In the genomic region with DNA sequence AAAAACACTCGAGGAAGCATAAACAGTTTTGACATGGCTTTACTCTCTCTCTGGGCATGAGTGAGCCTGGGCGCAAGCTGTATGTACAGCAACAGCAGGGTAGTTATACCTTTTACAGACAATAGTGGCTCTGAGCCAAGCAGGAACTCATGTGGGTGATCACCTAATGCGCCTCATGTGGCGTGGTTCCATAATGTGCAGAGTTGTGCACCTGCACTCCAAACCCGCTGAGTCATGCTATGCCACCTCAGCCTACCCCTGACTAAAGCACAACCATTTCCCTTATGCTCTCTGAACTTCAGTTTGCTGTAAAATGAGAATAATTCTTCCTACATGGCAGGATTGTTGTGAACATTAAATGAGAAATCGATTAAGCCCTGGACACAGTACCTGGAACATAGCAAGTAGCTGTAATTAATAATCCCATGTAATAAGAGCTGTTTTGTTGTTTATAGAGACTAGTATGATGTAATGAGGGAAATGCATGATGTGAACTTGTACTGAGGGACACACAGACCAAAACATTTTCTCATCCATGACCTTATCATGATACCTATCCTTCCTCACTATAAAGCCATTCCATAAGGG, we compare ENCODE assay signal across 1 cellular context.
TF ChIP-seq lines count a peak whose summit lies in the region.

No MANE protein-coding gene starts in this region.

TF ChIP-seq in K562, 482 proteins besides CTCF, POLR2A, EP300 and RAD21 (continued from another document):
- TF ChIP-seq, protein P1, sequence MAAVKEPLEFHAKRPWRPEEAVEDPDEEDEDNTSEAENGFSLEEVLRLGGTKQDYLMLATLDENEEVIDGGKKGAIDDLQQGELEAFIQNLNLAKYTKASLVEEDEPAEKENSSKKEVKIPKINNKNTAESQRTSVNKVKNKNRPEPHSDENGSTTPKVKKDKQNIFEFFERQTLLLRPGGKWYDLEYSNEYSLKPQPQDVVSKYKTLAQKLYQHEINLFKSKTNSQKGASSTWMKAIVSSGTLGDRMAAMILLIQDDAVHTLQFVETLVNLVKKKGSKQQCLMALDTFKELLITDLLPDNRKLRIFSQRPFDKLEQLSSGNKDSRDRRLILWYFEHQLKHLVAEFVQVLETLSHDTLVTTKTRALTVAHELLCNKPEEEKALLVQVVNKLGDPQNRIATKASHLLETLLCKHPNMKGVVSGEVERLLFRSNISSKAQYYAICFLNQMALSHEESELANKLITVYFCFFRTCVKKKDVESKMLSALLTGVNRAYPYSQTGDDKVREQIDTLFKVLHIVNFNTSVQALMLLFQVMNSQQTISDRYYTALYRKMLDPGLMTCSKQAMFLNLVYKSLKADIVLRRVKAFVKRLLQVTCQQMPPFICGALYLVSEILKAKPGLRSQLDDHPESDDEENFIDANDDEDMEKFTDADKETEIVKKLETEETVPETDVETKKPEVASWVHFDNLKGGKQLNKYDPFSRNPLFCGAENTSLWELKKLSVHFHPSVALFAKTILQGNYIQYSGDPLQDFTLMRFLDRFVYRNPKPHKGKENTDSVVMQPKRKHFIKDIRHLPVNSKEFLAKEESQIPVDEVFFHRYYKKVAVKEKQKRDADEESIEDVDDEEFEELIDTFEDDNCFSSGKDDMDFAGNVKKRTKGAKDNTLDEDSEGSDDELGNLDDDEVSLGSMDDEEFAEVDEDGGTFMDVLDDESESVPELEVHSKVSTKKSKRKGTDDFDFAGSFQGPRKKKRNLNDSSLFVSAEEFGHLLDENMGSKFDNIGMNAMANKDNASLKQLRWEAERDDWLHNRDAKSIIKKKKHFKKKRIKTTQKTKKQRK (IDR thresholded peaks at IDR 0.05; ENCODE audit: borderline replicate concordance, low read depth, low read length), result peak; percentile 75
- TF ChIP-seq SMARCE1 (IDR thresholded peaks at IDR 0.05), result no peak
- TF ChIP-seq NFE2 (IDR thresholded peaks at IDR 0.05; ENCODE audit: low read depth), result peak; percentile 61
- TF ChIP-seq, protein P2, sequence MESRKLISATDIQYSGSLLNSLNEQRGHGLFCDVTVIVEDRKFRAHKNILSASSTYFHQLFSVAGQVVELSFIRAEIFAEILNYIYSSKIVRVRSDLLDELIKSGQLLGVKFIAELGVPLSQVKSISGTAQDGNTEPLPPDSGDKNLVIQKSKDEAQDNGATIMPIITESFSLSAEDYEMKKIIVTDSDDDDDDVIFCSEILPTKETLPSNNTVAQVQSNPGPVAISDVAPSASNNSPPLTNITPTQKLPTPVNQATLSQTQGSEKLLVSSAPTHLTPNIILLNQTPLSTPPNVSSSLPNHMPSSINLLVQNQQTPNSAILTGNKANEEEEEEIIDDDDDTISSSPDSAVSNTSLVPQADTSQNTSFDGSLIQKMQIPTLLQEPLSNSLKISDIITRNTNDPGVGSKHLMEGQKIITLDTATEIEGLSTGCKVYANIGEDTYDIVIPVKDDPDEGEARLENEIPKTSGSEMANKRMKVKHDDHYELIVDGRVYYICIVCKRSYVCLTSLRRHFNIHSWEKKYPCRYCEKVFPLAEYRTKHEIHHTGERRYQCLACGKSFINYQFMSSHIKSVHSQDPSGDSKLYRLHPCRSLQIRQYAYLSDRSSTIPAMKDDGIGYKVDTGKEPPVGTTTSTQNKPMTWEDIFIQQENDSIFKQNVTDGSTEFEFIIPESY (CRISPR knock-in tag; IDR thresholded peaks at IDR 0.05), result 0 out of 2 replicates have a peak, but pooled peaks have one; percentile 14
- TF ChIP-seq, protein P3, sequence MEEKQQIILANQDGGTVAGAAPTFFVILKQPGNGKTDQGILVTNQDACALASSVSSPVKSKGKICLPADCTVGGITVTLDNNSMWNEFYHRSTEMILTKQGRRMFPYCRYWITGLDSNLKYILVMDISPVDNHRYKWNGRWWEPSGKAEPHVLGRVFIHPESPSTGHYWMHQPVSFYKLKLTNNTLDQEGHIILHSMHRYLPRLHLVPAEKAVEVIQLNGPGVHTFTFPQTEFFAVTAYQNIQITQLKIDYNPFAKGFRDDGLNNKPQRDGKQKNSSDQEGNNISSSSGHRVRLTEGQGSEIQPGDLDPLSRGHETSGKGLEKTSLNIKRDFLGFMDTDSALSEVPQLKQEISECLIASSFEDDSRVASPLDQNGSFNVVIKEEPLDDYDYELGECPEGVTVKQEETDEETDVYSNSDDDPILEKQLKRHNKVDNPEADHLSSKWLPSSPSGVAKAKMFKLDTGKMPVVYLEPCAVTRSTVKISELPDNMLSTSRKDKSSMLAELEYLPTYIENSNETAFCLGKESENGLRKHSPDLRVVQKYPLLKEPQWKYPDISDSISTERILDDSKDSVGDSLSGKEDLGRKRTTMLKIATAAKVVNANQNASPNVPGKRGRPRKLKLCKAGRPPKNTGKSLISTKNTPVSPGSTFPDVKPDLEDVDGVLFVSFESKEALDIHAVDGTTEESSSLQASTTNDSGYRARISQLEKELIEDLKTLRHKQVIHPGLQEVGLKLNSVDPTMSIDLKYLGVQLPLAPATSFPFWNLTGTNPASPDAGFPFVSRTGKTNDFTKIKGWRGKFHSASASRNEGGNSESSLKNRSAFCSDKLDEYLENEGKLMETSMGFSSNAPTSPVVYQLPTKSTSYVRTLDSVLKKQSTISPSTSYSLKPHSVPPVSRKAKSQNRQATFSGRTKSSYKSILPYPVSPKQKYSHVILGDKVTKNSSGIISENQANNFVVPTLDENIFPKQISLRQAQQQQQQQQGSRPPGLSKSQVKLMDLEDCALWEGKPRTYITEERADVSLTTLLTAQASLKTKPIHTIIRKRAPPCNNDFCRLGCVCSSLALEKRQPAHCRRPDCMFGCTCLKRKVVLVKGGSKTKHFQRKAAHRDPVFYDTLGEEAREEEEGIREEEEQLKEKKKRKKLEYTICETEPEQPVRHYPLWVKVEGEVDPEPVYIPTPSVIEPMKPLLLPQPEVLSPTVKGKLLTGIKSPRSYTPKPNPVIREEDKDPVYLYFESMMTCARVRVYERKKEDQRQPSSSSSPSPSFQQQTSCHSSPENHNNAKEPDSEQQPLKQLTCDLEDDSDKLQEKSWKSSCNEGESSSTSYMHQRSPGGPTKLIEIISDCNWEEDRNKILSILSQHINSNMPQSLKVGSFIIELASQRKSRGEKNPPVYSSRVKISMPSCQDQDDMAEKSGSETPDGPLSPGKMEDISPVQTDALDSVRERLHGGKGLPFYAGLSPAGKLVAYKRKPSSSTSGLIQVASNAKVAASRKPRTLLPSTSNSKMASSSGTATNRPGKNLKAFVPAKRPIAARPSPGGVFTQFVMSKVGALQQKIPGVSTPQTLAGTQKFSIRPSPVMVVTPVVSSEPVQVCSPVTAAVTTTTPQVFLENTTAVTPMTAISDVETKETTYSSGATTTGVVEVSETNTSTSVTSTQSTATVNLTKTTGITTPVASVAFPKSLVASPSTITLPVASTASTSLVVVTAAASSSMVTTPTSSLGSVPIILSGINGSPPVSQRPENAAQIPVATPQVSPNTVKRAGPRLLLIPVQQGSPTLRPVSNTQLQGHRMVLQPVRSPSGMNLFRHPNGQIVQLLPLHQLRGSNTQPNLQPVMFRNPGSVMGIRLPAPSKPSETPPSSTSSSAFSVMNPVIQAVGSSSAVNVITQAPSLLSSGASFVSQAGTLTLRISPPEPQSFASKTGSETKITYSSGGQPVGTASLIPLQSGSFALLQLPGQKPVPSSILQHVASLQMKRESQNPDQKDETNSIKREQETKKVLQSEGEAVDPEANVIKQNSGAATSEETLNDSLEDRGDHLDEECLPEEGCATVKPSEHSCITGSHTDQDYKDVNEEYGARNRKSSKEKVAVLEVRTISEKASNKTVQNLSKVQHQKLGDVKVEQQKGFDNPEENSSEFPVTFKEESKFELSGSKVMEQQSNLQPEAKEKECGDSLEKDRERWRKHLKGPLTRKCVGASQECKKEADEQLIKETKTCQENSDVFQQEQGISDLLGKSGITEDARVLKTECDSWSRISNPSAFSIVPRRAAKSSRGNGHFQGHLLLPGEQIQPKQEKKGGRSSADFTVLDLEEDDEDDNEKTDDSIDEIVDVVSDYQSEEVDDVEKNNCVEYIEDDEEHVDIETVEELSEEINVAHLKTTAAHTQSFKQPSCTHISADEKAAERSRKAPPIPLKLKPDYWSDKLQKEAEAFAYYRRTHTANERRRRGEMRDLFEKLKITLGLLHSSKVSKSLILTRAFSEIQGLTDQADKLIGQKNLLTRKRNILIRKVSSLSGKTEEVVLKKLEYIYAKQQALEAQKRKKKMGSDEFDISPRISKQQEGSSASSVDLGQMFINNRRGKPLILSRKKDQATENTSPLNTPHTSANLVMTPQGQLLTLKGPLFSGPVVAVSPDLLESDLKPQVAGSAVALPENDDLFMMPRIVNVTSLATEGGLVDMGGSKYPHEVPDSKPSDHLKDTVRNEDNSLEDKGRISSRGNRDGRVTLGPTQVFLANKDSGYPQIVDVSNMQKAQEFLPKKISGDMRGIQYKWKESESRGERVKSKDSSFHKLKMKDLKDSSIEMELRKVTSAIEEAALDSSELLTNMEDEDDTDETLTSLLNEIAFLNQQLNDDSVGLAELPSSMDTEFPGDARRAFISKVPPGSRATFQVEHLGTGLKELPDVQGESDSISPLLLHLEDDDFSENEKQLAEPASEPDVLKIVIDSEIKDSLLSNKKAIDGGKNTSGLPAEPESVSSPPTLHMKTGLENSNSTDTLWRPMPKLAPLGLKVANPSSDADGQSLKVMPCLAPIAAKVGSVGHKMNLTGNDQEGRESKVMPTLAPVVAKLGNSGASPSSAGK (IDR thresholded peaks at IDR 0.05), result no peak
- TF ChIP-seq ZNF551 (CRISPR knock-in tag; IDR thresholded peaks at IDR 0.05), result no peak
- TF ChIP-seq PML (IDR thresholded peaks at IDR 0.05; ENCODE audit: low read length), result no peak
- TF ChIP-seq MAFG (tag; conservative IDR thresholded peaks at IDR 0.05), result peak; percentile 40; the same call in 1 of the 2 replicates
- TF ChIP-seq BACH1 (tag; IDR thresholded peaks at IDR 0.05), result peak; percentile 43; the same call in 1 of the 2 replicates
- no peak for TF ChIP-seq FOXA3 (CRISPR knock-in tag; conservative IDR thresholded peaks at IDR 0.05 in 1 of 2, IDR thresholded peaks at IDR 0.05 in 1 of 2)
- peak; percentile 57 for TF ChIP-seq ZNF316 (IDR thresholded peaks at IDR 0.05)
- TF ChIP-seq MED1 (CRISPR knock-in tag; IDR thresholded peaks at IDR 0.05; ENCODE audit: borderline replicate concordance), result no peak
- TF ChIP-seq CBX1 (IDR thresholded peaks at IDR 0.05; ENCODE audit: low read depth), result peak; percentile 64; the same call in 1 of the 2 replicates
- peak in 1 of 2 experiments; percentile 94; a peak in 2 of 3 replicates for TF ChIP-seq CBX3 (IDR thresholded peaks at IDR 0.05; ENCODE audit: borderline replicate concordance in 1 of 2, low read length in 2 of 2)
- peak; percentile 35; the same call in 1 of the 2 replicates for TF ChIP-seq C11orf30 (IDR thresholded peaks at IDR 0.05; ENCODE audit: low read depth)
- TF ChIP-seq NR2C2 (CRISPR knock-in tag; IDR thresholded peaks at IDR 0.05), result no peak
- TF ChIP-seq NR2C2 (tag; IDR thresholded peaks at IDR 0.05), result no peak
